ENCODE assay signal across 11 cellular contexts in the genomic region with DNA sequence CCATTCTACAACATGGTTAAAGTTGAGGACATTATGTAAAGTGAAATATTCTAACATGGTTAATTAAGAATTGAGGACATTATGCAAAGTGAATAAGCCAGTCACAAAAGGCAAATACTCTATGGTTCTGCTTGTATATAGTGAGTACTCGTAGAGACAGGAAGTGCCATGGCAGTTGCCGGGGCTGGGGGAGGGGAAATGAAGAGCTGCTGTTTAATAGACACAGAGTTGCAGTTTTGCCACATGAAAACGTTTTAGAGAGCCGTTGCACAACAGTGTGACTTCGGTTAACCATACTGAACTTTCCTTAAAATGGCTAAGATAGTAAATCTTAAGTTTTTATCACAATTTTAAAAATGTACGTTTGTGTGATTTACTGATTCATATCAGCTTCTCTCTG.
DNase-seq lines count a peak whose midpoint lies in the region; ATAC-seq and TF ChIP-seq lines count a peak whose summit lies in the region.
"Had no signal": no experiment of that assay in that cellular context is flagged by ENCODE, and none has a peak within 500 bp of the region (broad histone marks: within the 10 kb centered on the region; RNA-seq: fewer than 3 reads in every experiment).

No MANE protein-coding gene starts in this region.

- H4K20me1 ChIP-seq in OCI-LY7 (ENCODE audit: insufficient read depth, low read length), result no peaks in the 10 kb centered on the region

- H3K27ac ChIP-seq in OCI-LY7 (ENCODE audit: low read depth, low read length, poor library complexity, severe bottlenecking), result no peak overlapping the region
- peak overlapping the region; percentile 55 for H3K27ac ChIP-seq in naive thymus-derived CD4-positive, alpha-beta T cell (ENCODE audit: low read depth, low read length)
- H3K27ac ChIP-seq: RWPE1 had no signal

- intact Hi-C loops in OCI-LY7 (cut with micrococcal nuclease; ENCODE audit: unreplicated experiment), result no loop called here
- intact Hi-C loops in naive thymus-derived CD4-positive, alpha-beta T cell (cut with micrococcal nuclease), result loop anchor here (1.0 to 10.0 kb wide), 10 partner anchors 8 to 350 kb away; partner anchors contain the start of gene RNF6 (in 1 of the 2)

- peak overlapping the region in 9 of 10 donors; percentile 14 to 71 (median 66) for H3K4me3 Mint-ChIP-seq in naive thymus-derived CD4-positive, alpha-beta T cell
- H3K4me3 Mint-ChIP-seq in stimulated activated naive CD8-positive, alpha-beta T cell treated with anti-CD3 and anti-CD28 coated beads, Interleukin-15, Interleukin-2, amounts not matched to agents 100 ng/mL and 50 ng/mL, for 24 hours, result peak overlapping the region; percentile 41
- H3K4me3 Mint-ChIP-seq: nephron had no signal

- no peak for TF ChIP-seq CTCF in OCI-LY7 (conservative IDR thresholded peaks at IDR 0.05; ENCODE audit: low read length)

- H3K36me3 Mint-ChIP-seq in naive thymus-derived CD4-positive, alpha-beta T cell, result peaks cover 0 to 13% (median 4%) of the 10 kb centered on the region in 5 donors
- H3K36me3 Mint-ChIP-seq in stimulated activated naive CD8-positive, alpha-beta T cell treated with anti-CD3 and anti-CD28 coated beads, Interleukin-15, Interleukin-2, amounts not matched to agents 100 ng/mL and 50 ng/mL, for 24 hours (ENCODE audit: low read depth), result peaks cover 5% of the 10 kb centered on the region

- H3K27me3 ChIP-seq in naive thymus-derived CD4-positive, alpha-beta T cell (ENCODE audit: control insufficient read depth in 2 of 2, insufficient read depth in 2 of 2, low read length in 2 of 2), result no peaks in the 10 kb centered on the region

- peak; percentile 90 for ATAC-seq in naive thymus-derived CD4-positive, alpha-beta T cell
- ATAC-seq: heart left ventricle, HepG2 had no signal

- DNase-seq in OCI-LY7 (ENCODE audit: low spot score) (peak; percentile 23), amygdala (lab: John Stamatoyannopoulos, UW) (no peak), NCI-H2196 (lab: John Stamatoyannopoulos, UW; ENCODE audit: unreplicated experiment) (no peak), C1 segment of cervical spinal cord (lab: John Stamatoyannopoulos, UW) (no peak)
- DNase-seq in activated CD8-positive, alpha-beta memory T cell treated with anti-CD3 and anti-CD28 coated beads for 4 hours (ENCODE audit: low read depth in 2 of 2), result peak; percentile 16 to 25
- DNase-seq in naive thymus-derived CD4-positive, alpha-beta T cell, result peak in 8 of 9 donors; percentile 24 to 84 (median 76)
- DNase-seq: heart left ventricle had no signal

- CTCF ChIA-PET in OCI-LY7 (lab: Charles Lee; ENCODE audit: unreplicated experiment), result no interaction called here
- CTCF ChIA-PET in naive thymus-derived CD4-positive, alpha-beta T cell (lab: Charles Lee), result no interaction called here

- H3K4me2 ChIP-seq in OCI-LY7 (ENCODE audit: low read length), result no peak overlapping the region

- H2AFZ ChIP-seq in OCI-LY7 (ENCODE audit: low read length), result peak overlapping the region; percentile 62

- no peak overlapping the region for H3K4me3 ChIP-seq in OCI-LY7 (ENCODE audit: low read depth, low read length, poor library complexity, severe bottlenecking)
- peak overlapping the region; percentile 12 for H3K4me3 ChIP-seq in naive thymus-derived CD4-positive, alpha-beta T cell (ENCODE audit: low read length)
- H3K4me3 ChIP-seq: heart left ventricle had no signal

- H3K27ac Mint-ChIP-seq in naive thymus-derived CD4-positive, alpha-beta T cell, result peak overlapping the region; percentile 57 to 94 (median 87)
- H3K27ac Mint-ChIP-seq in stimulated activated naive CD8-positive, alpha-beta T cell treated with anti-CD3 and anti-CD28 coated beads, Interleukin-15, Interleukin-2, amounts not matched to agents 100 ng/mL and 50 ng/mL, for 24 hours, result peak overlapping the region; percentile 90

- no TSS peak for BruUV-seq in OCI-LY7 (replicated peaks; lab: Mats Ljungman, UMichigan)

- H3K4me1 Mint-ChIP-seq in naive thymus-derived CD4-positive, alpha-beta T cell, result peaks cover 36 to 95% (median 79%) of the 10 kb centered on the region in 7 donors
- peaks cover 68% of the 10 kb centered on the region for H3K4me1 Mint-ChIP-seq in stimulated activated naive CD8-positive, alpha-beta T cell treated with anti-CD3 and anti-CD28 coated beads, Interleukin-15, Interleukin-2, amounts not matched to agents 100 ng/mL and 50 ng/mL, for 24 hours (ENCODE audit: low read depth)

- H3K79me2 ChIP-seq in OCI-LY7 (ENCODE audit: insufficient read depth, low read depth, low read length), result no peaks in the 10 kb centered on the region

- no peaks in the 10 kb centered on the region for H3K36me3 ChIP-seq in OCI-LY7 (ENCODE audit: insufficient read depth, low read length)
- no peaks in the 10 kb centered on the region for H3K36me3 ChIP-seq in naive thymus-derived CD4-positive, alpha-beta T cell (ENCODE audit: control insufficient read depth in 2 of 3, insufficient read depth in 3 of 3, low read length in 3 of 3)
- H3K36me3 ChIP-seq: heart left ventricle had no signal

- H3K27me3 Mint-ChIP-seq in naive thymus-derived CD4-positive, alpha-beta T cell, result no peaks in the 10 kb centered on the region
- no peaks in the 10 kb centered on the region for H3K27me3 Mint-ChIP-seq in stimulated activated naive CD8-positive, alpha-beta T cell treated with anti-CD3 and anti-CD28 coated beads, Interleukin-15, Interleukin-2, amounts not matched to agents 100 ng/mL and 50 ng/mL, for 24 hours

- POLR2A ChIA-PET in OCI-LY7 (lab: Charles Lee), result no interaction called here
- POLR2A ChIA-PET in naive thymus-derived CD4-positive, alpha-beta T cell (lab: Charles Lee), result interaction anchor here (0.6 to 1.6 kb wide), 7 partner anchors 13 to 177 kb away, joined by 3 to 4 read pairs (median 3); partner anchors contain the start of gene SHISA2

- no peaks in the 10 kb centered on the region for H3K9me2 ChIP-seq in OCI-LY7 (ENCODE audit: insufficient read depth, low read length)

- H3K9me3 ChIP-seq in OCI-LY7 (ENCODE audit: low read length), result no peaks in the 10 kb centered on the region
- H3K9me3 ChIP-seq in naive thymus-derived CD4-positive, alpha-beta T cell (ENCODE audit: control insufficient read depth in 2 of 3, low read length in 3 of 3), result no peaks in the 10 kb centered on the region
- H3K9me3 ChIP-seq: heart left ventricle had no signal

- H3K9me3 Mint-ChIP-seq in naive thymus-derived CD4-positive, alpha-beta T cell, result peaks cover 0 to 13% (median 0%) of the 10 kb centered on the region in 11 donors
- H3K9me3 Mint-ChIP-seq in stimulated activated naive CD8-positive, alpha-beta T cell treated with anti-CD3 and anti-CD28 coated beads, Interleukin-15, Interleukin-2, amounts not matched to agents 100 ng/mL and 50 ng/mL, for 24 hours, result peaks cover 12% of the 10 kb centered on the region
- H3K9me3 Mint-ChIP-seq: nephron had no signal

- no peaks in the 10 kb centered on the region for H3K4me1 ChIP-seq in OCI-LY7 (ENCODE audit: insufficient read depth, low read length, poor library complexity, severe bottlenecking)
- peaks cover 15 to 44% of the 10 kb centered on the region in 2 donors for H3K4me1 ChIP-seq in naive thymus-derived CD4-positive, alpha-beta T cell (ENCODE audit: control insufficient read depth in 2 of 2, insufficient read depth in 2 of 2, low read length in 2 of 2)

Comparison
In these comparisons a context has a peak if more than half of its experiments do, and no peak if none do; other contexts are left out.
1. DNase-seq: peak in OCI-LY7 (single experiment), activated CD8-positive, alpha-beta memory T cell treated with anti-CD3 and anti-CD28 coated beads for 4 hours (2 of 2) and naive thymus-derived CD4-positive, alpha-beta T cell (8 of 9); none in amygdala (0 of 56), NCI-H2196 (single experiment) and C1 segment of cervical spinal cord (0 of 14).